In the genomic region with DNA sequence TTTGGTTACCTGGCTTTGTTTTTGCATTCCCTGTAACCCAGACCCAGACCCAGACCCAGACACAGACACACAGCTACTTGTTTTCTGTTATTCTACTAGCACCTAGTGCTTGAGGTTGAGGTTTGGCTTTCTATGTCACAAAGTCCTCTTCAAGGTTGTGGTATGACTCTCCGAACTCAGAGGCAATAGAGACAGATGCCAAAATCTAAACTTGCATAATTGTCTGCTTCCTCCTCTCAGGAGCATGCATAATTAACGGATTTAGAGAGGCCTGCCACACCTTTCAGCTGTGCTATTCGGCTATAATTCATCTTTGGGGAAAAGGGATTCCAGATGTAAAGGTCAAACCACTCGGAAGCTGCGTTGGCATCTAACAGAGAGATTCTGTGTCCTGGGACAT, we compare ENCODE assay signal across 23 cellular contexts.
DNase-seq lines count a peak whose midpoint lies in the region; ATAC-seq, FAIRE-seq and TF ChIP-seq lines count a peak whose summit lies in the region.
"Had no signal": no experiment of that assay in that cellular context is flagged by ENCODE, and none has a peak within 500 bp of the region (broad histone marks: within the 10 kb centered on the region; RNA-seq: fewer than 3 reads in every experiment).

No MANE protein-coding gene starts in this region.

- ATAC-seq in GM18502 (IDR thresholded peaks at IDR 0.05; ENCODE audit: poor library complexity, unreplicated experiment): peak; percentile 60
- ATAC-seq in HG02642 (IDR thresholded peaks at IDR 0.05; ENCODE audit: poor library complexity, unreplicated experiment): peak; percentile 36
- ATAC-seq in GM12878: peak; percentile 77
- no peak for ATAC-seq in activated CD4-positive, CD25-positive, alpha-beta regulatory T cell treated with anti-CD3 and anti-CD28 coated beads, Interleukin-2, amount 50 U/mL, for 24 hours
- no peak for ATAC-seq in HG02973 (IDR thresholded peaks at IDR 0.05; ENCODE audit: unreplicated experiment)

- H3K9ac ChIP-seq in GM12878 (ENCODE audit: control insufficient read depth, insufficient read depth, low read length): no peak overlapping the region

- no peak for TF ChIP-seq POLR2A in NB4 (IDR thresholded peaks at IDR 0.05; ENCODE audit: extremely low read depth, insufficient read length)
- no peak for TF ChIP-seq POLR2A in GM12878 (IDR thresholded peaks at IDR 0.05; ENCODE audit: low read depth, low read length)

- TF ChIP-seq CTCF in NB4 (IDR thresholded peaks at IDR 0.05; ENCODE audit: low read depth, low read length): no peak
- no peak for TF ChIP-seq CTCF in GM12878 (IDR thresholded peaks at IDR 0.05 in 2 of 3, conservative IDR thresholded peaks at IDR 0.05 in 1 of 3; ENCODE audit: control insufficient read depth in 2 of 3, extremely low read depth in 1 of 3, insufficient read depth in 1 of 3, low read depth in 3 of 3, low read length in 3 of 3)

- H3K4me1 ChIP-seq in GM12878 (ENCODE audit: control insufficient read depth, insufficient read depth, low read length): no peaks in the 10 kb centered on the region
- H3K4me1 ChIP-seq: thyroid gland had no signal

- intact Hi-C loops in GM12878 (cut with micrococcal nuclease; ENCODE audit: unreplicated experiment): no loop called here

- H3K4me2 ChIP-seq in GM12878 (ENCODE audit: control insufficient read depth, insufficient read depth): no peak overlapping the region
- H3K4me2 ChIP-seq: smooth muscle cell had no signal

- H3K4me3 ChIP-seq in NB4 (ENCODE audit: low read depth, low read length) (no peak overlapping the region), GM12878 (no peak overlapping the region)
- H3K4me3 ChIP-seq: lung, MG63, smooth muscle cell, thyroid gland had no signal

- no peak for TF ChIP-seq RAD21 in GM12878 (IDR thresholded peaks at IDR 0.05; ENCODE audit: insufficient read depth, low read depth, low read length)

- H4K20me1 ChIP-seq in GM12878 (ENCODE audit: control insufficient read depth, insufficient read depth): no peaks in the 10 kb centered on the region

- no peaks in the 10 kb centered on the region; the same call in 2 of the 3 replicates for H3K9me3 ChIP-seq in GM12878 (replicated peaks; ENCODE audit: control insufficient read depth, insufficient read depth, low read length)
- H3K9me3 ChIP-seq: MG63, thyroid gland had no signal

- no peaks in the 10 kb centered on the region for H3K36me3 ChIP-seq in GM12878 (ENCODE audit: control insufficient read depth in 2 of 2, insufficient read depth in 2 of 2, low read length in 1 of 2)
- H3K36me3 ChIP-seq: brain microvascular endothelial cell, MG63, thyroid gland had no signal

- H3K27ac ChIP-seq in GM12878 (ENCODE audit: control insufficient read depth, insufficient read depth): no peak overlapping the region
- H3K27ac ChIP-seq: brain microvascular endothelial cell, dorsolateral prefrontal cortex, thyroid gland had no signal

- RAD21 ChIA-PET in GM12878 (lab: Charles Lee; ENCODE audit: unreplicated experiment): interaction anchor here (0.6 kb wide), 2 partner anchors 11 to 591 kb away, joined by 3 read pairs; no protein-coding TSS in a partner anchor

- TF ChIP-seq EP300 in GM12878 (IDR thresholded peaks at IDR 0.05; ENCODE audit: borderline replicate concordance in 1 of 2, control insufficient read depth in 1 of 2, low read depth in 2 of 2, low read length in 2 of 2): no peak

- no peak overlapping the region for H2AFZ ChIP-seq in GM12878 (ENCODE audit: control insufficient read depth, low read depth, low read length)

- H3K27me3 ChIP-seq in GM12878 (replicated peaks in 1 of 2; ENCODE audit: control insufficient read depth in 2 of 2, insufficient read depth in 2 of 2, low read length in 1 of 2): no peaks in the 10 kb centered on the region
- H3K27me3 ChIP-seq: brain microvascular endothelial cell, dorsolateral prefrontal cortex, MG63, thyroid gland had no signal

- H3K79me2 ChIP-seq in GM12878 (ENCODE audit: control insufficient read depth, insufficient read depth, low read length): no peaks in the 10 kb centered on the region

- BruUV-seq in GM12878 (replicated peaks; lab: Mats Ljungman, UMichigan): no TSS peak

- DNase-seq in NB4 (ENCODE audit: low read depth): peak; percentile 45
- no peak for DNase-seq in GM12878 (ENCODE audit: low read depth, low spot score)
- no peak for DNase-seq in NCI-H446 (lab: John Stamatoyannopoulos, UW)
- DNase-seq in activated naive CD4-positive, alpha-beta T cell treated with anti-CD3 and anti-CD28 coated beads, Interleukin-2, amount 50 U/mL, for 16 hours: no peak
- DNase-seq: activated naive CD4-positive, alpha-beta T cell; dorsolateral prefrontal cortex; erythroblast; glutamatergic neuron; naive B cell; NCI-H2081 treated with DMSO at 0.1 percent for 48 hours; NCI-H774; posterior cingulate gyrus; SHP77 treated with DMSO at 0.1 percent for 48 hours; thyroid gland had no signal

- POLR2A ChIA-PET in GM12878 (lab: Charles Lee): no interaction called here

- whole genome bisulfite sequencing in GM12878 (ENCODE audit: insufficient coverage, insufficient replicate concordance, low lambda C conversion rate, missing lambda C conversion rate): 55% methylated on average over 5 of the region's 5 CpGs

- SMC1A ChIA-PET in GM12878 (lab: Charles Lee; ENCODE audit: uncharacterized antibody, unreplicated experiment): interaction anchor here (1.0 kb wide), 1 partner anchor 222 kb away, joined by 3 read pairs; no protein-coding TSS in a partner anchor

- CTCF ChIA-PET in GM12878 (lab: Yijun Ruan, JAX): interaction anchor here (0.6 kb wide), 1 partner anchor 37 kb away, joined by 3 read pairs; no protein-coding TSS in a partner anchor

- in situ Hi-C loops in GM12878 (cut with MboI): no loop called here

- FAIRE-seq in GM12878 (lab: Jason Lieb, UNC): no peak
- FAIRE-seq: D721Med had no signal

TF ChIP-seq in GM12878, 131 proteins besides CTCF, POLR2A, EP300 and RAD21:
- TF ChIP-seq, protein P1, sequence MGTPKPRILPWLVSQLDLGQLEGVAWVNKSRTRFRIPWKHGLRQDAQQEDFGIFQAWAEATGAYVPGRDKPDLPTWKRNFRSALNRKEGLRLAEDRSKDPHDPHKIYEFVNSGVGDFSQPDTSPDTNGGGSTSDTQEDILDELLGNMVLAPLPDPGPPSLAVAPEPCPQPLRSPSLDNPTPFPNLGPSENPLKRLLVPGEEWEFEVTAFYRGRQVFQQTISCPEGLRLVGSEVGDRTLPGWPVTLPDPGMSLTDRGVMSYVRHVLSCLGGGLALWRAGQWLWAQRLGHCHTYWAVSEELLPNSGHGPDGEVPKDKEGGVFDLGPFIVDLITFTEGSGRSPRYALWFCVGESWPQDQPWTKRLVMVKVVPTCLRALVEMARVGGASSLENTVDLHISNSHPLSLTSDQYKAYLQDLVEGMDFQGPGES (IDR thresholded peaks at IDR 0.05): no peak
- no peak for TF ChIP-seq KDM1A (IDR thresholded peaks at IDR 0.05; ENCODE audit: borderline replicate concordance)
- TF ChIP-seq RUNX3 (IDR thresholded peaks at IDR 0.05; ENCODE audit: low read length): 0 out of 2 replicates have a peak, but pooled peaks have one; percentile 6
- no peak for TF ChIP-seq BACH1 (IDR thresholded peaks at IDR 0.05; ENCODE audit: borderline replicate concordance)
- TF ChIP-seq POU2F2 (IDR thresholded peaks at IDR 0.05; ENCODE audit: borderline replicate concordance, low read depth, low read length): peak; percentile 47; the same call in 1 of the 3 replicates

Comparison
In these comparisons a context has a peak if more than half of its experiments do, and no peak if none do; other contexts are left out.
1. ATAC-seq: peak in GM18502 (single experiment), HG02642 (single experiment) and GM12878 (single experiment); none in activated CD4-positive, CD25-positive, alpha-beta regulatory T cell treated with anti-CD3 and anti-CD28 coated beads, Interleukin-2, amount 50 U/mL, for 24 hours (0 of 2) and HG02973 (single experiment).